In genomic region chr17:53264730-53265129, GRCh38 we compare ENCODE assay signal across 28 cellular contexts.
"Had no signal": no experiment of that assay in that cellular context is flagged by ENCODE, and none has a peak within 500 bp of the region (broad histone marks: within the 10 kb centered on the region; RNA-seq: fewer than 3 reads in every experiment).

No MANE protein-coding gene starts in this region.

- H3K36me3 ChIP-seq: colonic mucosa, esophagus muscularis mucosa, esophagus squamous epithelium, gastrocnemius medialis, gastroesophageal sphincter, heart left ventricle, heart right ventricle had no signal

- H3K4me3 ChIP-seq: colonic mucosa, coronary artery, dorsolateral prefrontal cortex, esophagus muscularis mucosa, esophagus squamous epithelium, gastrocnemius medialis, gastroesophageal sphincter, heart left ventricle, heart right ventricle had no signal

- DNase-seq: colonic mucosa; cortex of kidney; dermis blood vessel endothelial cell; dorsolateral prefrontal cortex; effector CD4-positive, alpha-beta T cell; effector CD8-positive, alpha-beta T cell; effector memory CD4-positive, alpha-beta T cell; effector memory CD8-positive, alpha-beta T cell; endodermal cell; erythroblast; esophagus squamous epithelium; foreskin fibroblast; foreskin keratinocyte; foreskin melanocyte; gastrocnemius medialis; glutamatergic neuron; head of caudate nucleus; heart left ventricle; heart right ventricle had no signal

- H3K4me1 ChIP-seq: colonic mucosa, esophagus muscularis mucosa, esophagus squamous epithelium, foreskin keratinocyte, gastrocnemius medialis, gastroesophageal sphincter, heart left ventricle, heart right ventricle had no signal

- ATAC-seq: effector memory CD8-positive, alpha-beta T cell; esophagus mucosa; foreskin keratinocyte; gastrocnemius medialis; gastroesophageal sphincter; heart left ventricle; heart right ventricle had no signal

- FAIRE-seq: colon, endometrium, endothelial cell of umbilical vein, frontal cortex had no signal

- H3K27me3 ChIP-seq: colonic mucosa, dorsolateral prefrontal cortex, esophagus muscularis mucosa, esophagus squamous epithelium, foreskin keratinocyte, gastrocnemius medialis, gastroesophageal sphincter, heart left ventricle, heart right ventricle had no signal

- H3K9me3 ChIP-seq: colonic mucosa, esophagus muscularis mucosa, esophagus squamous epithelium, gastrocnemius medialis, gastroesophageal sphincter, heart left ventricle had no signal

- H3K27ac ChIP-seq: colonic mucosa, coronary artery, dorsolateral prefrontal cortex, epithelial cell of prostate, esophagus muscularis mucosa, esophagus squamous epithelium, foreskin keratinocyte, gastrocnemius medialis, gastroesophageal sphincter, heart left ventricle, heart right ventricle had no signal
